23 cellular contexts compared by ENCODE assay signal in genomic region chr9:124108216-124108615, GRCh38.
DNase-seq lines count a peak whose midpoint lies in the region; ATAC-seq and TF ChIP-seq lines count a peak whose summit lies in the region.
"Had no signal": no experiment of that assay in that cellular context is flagged by ENCODE, and none has a peak within 500 bp of the region (broad histone marks: within the 10 kb centered on the region; RNA-seq: fewer than 3 reads in every experiment).

No MANE protein-coding gene starts in this region.

- H3K27me3 ChIP-seq in uterus (no peaks in the 10 kb centered on the region), spleen (replicated peaks in 1 of 7) (peaks cover 0 to 39% (median under 1%) of the 10 kb centered on the region in 7 donors)
- H3K27me3 ChIP-seq: SJSA1, tibial nerve had no signal

- TF ChIP-seq POLR2A in uterus (IDR thresholded peaks at IDR 0.05) (no peak), spleen (IDR thresholded peaks at IDR 0.05) (no peak)

- no peak for ATAC-seq in GM19023 (IDR thresholded peaks at IDR 0.05; ENCODE audit: unreplicated experiment)
- ATAC-seq: activated T-cell treated with anti-CD3 and anti-CD28 coated beads, Interleukin-2, amount 50 U/mL, for 4 hours; left colon; Panc1; stimulated activated naive CD8-positive, alpha-beta T cell treated with anti-CD3 and anti-CD28 coated beads, Interleukin-15, amount 100 ng/mL, for 72 hours had no signal

- H3K27ac ChIP-seq in uterus, result no peak overlapping the region
- no peak overlapping the region for H3K27ac ChIP-seq in spleen
- H3K27ac ChIP-seq: SJSA1, tibial nerve had no signal

- intact Hi-C loops in uterus (cut with DNase I; ENCODE audit: low total_unique reads) (no loop called here), spleen (cut with DNase I; ENCODE audit: low total_unique reads) (no loop called here)

- DNase-seq in COLO668 (lab: John Stamatoyannopoulos, UW; ENCODE audit: unreplicated experiment) (peak; percentile 89), NCI-H1092 treated with DMSO at 0.1 percent for 48 hours (lab: John Stamatoyannopoulos, UW) (peak; percentile 80), NCI-H2107 treated with DMSO at 0.1 percent for 48 hours (lab: John Stamatoyannopoulos, UW; ENCODE audit: unreplicated experiment) (peak; percentile 82), NCI-H774 (lab: John Stamatoyannopoulos, UW) (peak; percentile 82), cerebellar cortex (ENCODE audit: low spot score) (no peak), uterus (no peak), spleen (no peak)
- DNase-seq: activated CD4-positive, alpha-beta T cell treated with anti-CD3 and anti-CD28 coated beads for 4 hours; activated naive CD4-positive, alpha-beta T cell treated with anti-CD3 and anti-CD28 coated beads for 36 hours; activated T-cell treated with anti-CD3 and anti-CD28 coated beads, Interleukin-2, amount 50 U/mL, for 4 hours; amygdala; GOT3; left colon; mesenchymal stem cell; NCI-H1694 treated with DMSO at 0.1 percent for 48 hours; occipital lobe; stimulated activated CD4-positive, alpha-beta T cell treated with anti-CD3 and anti-CD28 coated beads, Interleukin-12 subunit alpha, Interleukin-12 subunit beta, amount 100 ng/mL, for 4 hours; stimulated activated naive CD8-positive, alpha-beta T cell treated with anti-CD3 and anti-CD28 coated beads, Interleukin-15, amount 100 ng/mL, for 72 hours; T-helper 1 cell had no signal

- WGBS in spleen, 5 donors, result 68 to 81% (median 73%) methylated on average over 6 of the region's 6 CpGs

- H3K9me3 ChIP-seq in uterus, result no peaks in the 10 kb centered on the region
- no peaks in the 10 kb centered on the region for H3K9me3 ChIP-seq in spleen
- H3K9me3 ChIP-seq: SJSA1, tibial nerve had no signal

- H3K4me3 ChIP-seq in uterus (no peak overlapping the region), spleen (no peak overlapping the region)
- H3K4me3 ChIP-seq: SJSA1, tibial nerve had no signal

- H3K4me1 ChIP-seq in uterus (no peaks in the 10 kb centered on the region), spleen (no peaks in the 10 kb centered on the region)
- H3K4me1 ChIP-seq: SJSA1, tibial nerve had no signal

- TF ChIP-seq CTCF in uterus (IDR thresholded peaks at IDR 0.05) (no peak), spleen (IDR thresholded peaks at IDR 0.05 in 8 of 11, conservative IDR thresholded peaks at IDR 0.05 in 3 of 11) (no peak)

- H3K36me3 ChIP-seq in uterus, result no peaks in the 10 kb centered on the region
- no peaks in the 10 kb centered on the region for H3K36me3 ChIP-seq in spleen
- H3K36me3 ChIP-seq: SJSA1, tibial nerve had no signal

Comparison
In these comparisons a context has a peak if more than half of its experiments do, and no peak if none do; other contexts are left out.
1. DNase-seq: peak in COLO668 (single experiment), NCI-H1092 treated with DMSO at 0.1 percent for 48 hours (single experiment), NCI-H2107 treated with DMSO at 0.1 percent for 48 hours (single experiment) and NCI-H774 (single experiment); none in cerebellar cortex (single experiment), uterus (0 of 2) and spleen (single experiment).